ENCODE assay signal across 16 cellular contexts in the genomic region with DNA sequence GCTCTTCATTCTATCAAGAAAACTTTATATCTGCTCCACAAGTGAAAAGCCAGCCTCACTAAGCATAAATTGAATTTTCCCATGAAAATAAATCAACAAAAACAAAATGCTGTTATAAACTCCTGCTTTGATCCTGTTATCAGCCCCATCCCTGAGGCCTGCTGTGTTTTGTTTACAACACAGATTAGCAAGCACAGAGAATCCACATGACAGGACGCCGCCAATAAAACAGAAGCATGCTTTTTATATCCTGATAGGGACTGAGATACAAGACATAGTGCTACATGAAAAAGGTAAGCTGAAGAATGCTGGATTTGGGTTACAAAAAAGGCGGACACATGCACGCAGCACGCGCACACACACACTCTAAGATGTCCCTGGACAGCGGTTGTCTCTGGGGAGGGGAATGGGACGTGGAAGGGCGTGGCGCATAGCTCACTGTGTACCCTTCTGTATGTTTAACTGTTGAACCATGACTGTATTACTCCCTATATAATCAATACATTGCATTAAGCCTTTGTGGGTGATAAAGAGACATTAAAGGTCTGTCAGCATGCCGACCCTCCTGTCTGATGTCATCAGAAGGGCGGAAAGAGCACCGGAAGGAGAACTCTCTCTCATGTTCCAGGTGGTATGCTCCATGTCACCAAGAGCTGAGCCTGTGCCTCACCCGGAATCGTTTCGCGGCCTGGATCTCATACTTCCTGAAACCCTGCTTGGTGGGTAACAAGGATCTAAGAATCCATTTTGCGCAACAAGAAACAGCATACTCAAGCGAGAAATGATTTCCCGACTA.
A peak's percentile ranks its signal among the peaks of the same experiment; 100 is the strongest.
DNase-seq lines count a peak whose midpoint lies in the region; ATAC-seq and TF ChIP-seq lines count a peak whose summit lies in the region.
"Had no signal": no experiment of that assay in that cellular context is flagged by ENCODE, and none has a peak within 500 bp of the region (broad histone marks: within the 10 kb centered on the region; RNA-seq: fewer than 3 reads in every experiment).

No MANE protein-coding gene starts in this region.

- H3K9ac ChIP-seq in Loucy (ENCODE audit: low read depth, low read length, poor library complexity, severe bottlenecking): peak overlapping the region; percentile 62

- ATAC-seq in heart left ventricle: no peak
- ATAC-seq in left colon: peak; percentile 48
- ATAC-seq in HG02763 (IDR thresholded peaks at IDR 0.05; ENCODE audit: unreplicated experiment): no peak

- H3K27me3 ChIP-seq in heart left ventricle (no peaks in the 10 kb centered on the region), Loucy (ENCODE audit: insufficient read depth, low read length, poor library complexity, severe bottlenecking) (no peaks in the 10 kb centered on the region)

- peaks cover 8% of the 10 kb centered on the region for H3F3A ChIP-seq in Loucy (ENCODE audit: low read depth)

- intact Hi-C loops in cardiac septum (cut with DNase I): no loop called here
- intact Hi-C loops in heart left ventricle (cut with DNase I): loop anchor here in 1 of 10 donors (10.0 kb wide), 1 partner anchor 65 kb away; no protein-coding TSS in a partner anchor
- intact Hi-C loops in left colon (cut with DNase I, micrococcal nuclease): no loop called here

- H4K20me1 ChIP-seq in Loucy (ENCODE audit: insufficient read depth, low read length, poor library complexity, severe bottlenecking): no peaks in the 10 kb centered on the region

- H3K79me2 ChIP-seq in Loucy (ENCODE audit: insufficient read depth, low read length): peaks cover 69% of the 10 kb centered on the region

- peak; percentile 15 for DNase-seq in cardiac septum (ENCODE audit: low spot score)
- no peak for DNase-seq in heart left ventricle
- DNase-seq in left colon: no peak
- DNase-seq in NCI-H526 (lab: John Stamatoyannopoulos, UW): no peak
- DNase-seq in hippocampal formation (lab: John Stamatoyannopoulos, UW): no peak
- DNase-seq: Caco-2; CD4-positive, alpha-beta T cell; Kasumi-1; NCI-H1092 treated with DMSO at 0.1 percent for 48 hours; NCI-H146; NCI-H2081; NCI-H2171 treated with DMSO at 0.1 percent for 48 hours; NCI-H748 treated with DMSO at 0.1 percent for 48 hours; SIG-M5 had no signal

- H3K9me3 ChIP-seq in heart left ventricle (no peaks in the 10 kb centered on the region), Loucy (ENCODE audit: insufficient read depth, low read depth, low read length) (no peaks in the 10 kb centered on the region)
- H3K9me3 ChIP-seq: Caco-2 had no signal

- TF ChIP-seq CTCF in heart left ventricle (IDR thresholded peaks at IDR 0.05): no peak
- TF ChIP-seq CTCF in Loucy (conservative IDR thresholded peaks at IDR 0.05; ENCODE audit: low read length): no peak

- H2AFZ ChIP-seq in Loucy (ENCODE audit: low read length): no peak overlapping the region

- no peak overlapping the region for H3K4me2 ChIP-seq in Loucy (ENCODE audit: low read depth, low read length, poor library complexity, severe bottlenecking)

- whole genome bisulfite sequencing in heart left ventricle, 4 donors: 81 to 88% (median 86%) methylated on average over 20 of the region's 20 CpGs

- H3K4me3 ChIP-seq in heart left ventricle (no peak overlapping the region), Loucy (ENCODE audit: low read length, poor library complexity, severe bottlenecking) (no peak overlapping the region)

- H3K36me3 ChIP-seq in heart left ventricle: peaks cover 0 to 13% (median 0%) of the 10 kb centered on the region in 9 donors
- no peaks in the 10 kb centered on the region; the same call in 1 of the 2 replicates for H3K36me3 ChIP-seq in Loucy (ENCODE audit: insufficient read depth, low read length)

- H3K4me1 ChIP-seq in heart left ventricle (peaks cover 3 to 36% (median 23%) of the 10 kb centered on the region in 12 donors), Loucy (ENCODE audit: insufficient read depth, low read length, poor library complexity, severe bottlenecking) (peaks cover 66% of the 10 kb centered on the region)

- no peaks in the 10 kb centered on the region for H3K9me2 ChIP-seq in Loucy (replicated peaks; ENCODE audit: low read depth, low read length)

- H3K27ac ChIP-seq in heart left ventricle: no peak overlapping the region

- TF ChIP-seq POLR2A in heart left ventricle (IDR thresholded peaks at IDR 0.05): no peak
